Comparison of ENCODE assay signal across 32 cellular contexts in the genomic region with DNA sequence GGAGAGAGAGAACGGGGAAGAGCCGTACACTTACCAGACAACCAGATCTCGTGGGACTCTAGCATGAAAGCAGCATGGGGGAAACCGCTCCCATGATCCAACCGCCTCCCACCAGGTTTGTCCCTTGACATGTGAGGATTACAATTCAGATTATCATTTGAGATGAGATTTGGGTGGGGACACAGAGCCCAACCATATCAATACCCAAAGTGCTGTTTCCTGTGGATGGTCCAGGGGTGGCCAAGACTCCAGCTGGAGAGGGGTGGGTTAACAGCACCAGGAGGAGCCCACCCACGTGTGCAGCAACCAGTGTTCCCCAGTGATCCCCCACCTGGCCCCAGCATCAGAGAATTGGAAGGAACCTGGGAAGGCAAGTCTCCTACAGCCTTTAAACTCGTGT.
"Had no signal": no experiment of that assay in that cellular context is flagged by ENCODE, and none has a peak within 500 bp of the region (broad histone marks: within the 10 kb centered on the region; RNA-seq: fewer than 3 reads in every experiment).

No MANE protein-coding gene starts in this region.

- H3K4me1 ChIP-seq: ascending aorta, Peyer's patch, SJSA1 had no signal

- H3K4me3 Mint-ChIP-seq: activated CD4-positive, alpha-beta T cell treated with anti-CD3 and anti-CD28 coated beads, Interleukin-2, amount 10 ng/mL, durations not matched to agents 24 days and 14 days; activated CD8-positive, alpha-beta T cell treated with anti-CD3 and anti-CD28 coated beads, Interleukin-2, amount 10 ng/mL, durations not matched to agents 7 days and 5 days; activated naive CD4-positive, alpha-beta T cell treated with anti-CD3 and anti-CD28 coated beads, Interleukin-2, amount 50 U/mL, for 24 hours; activated naive CD8-positive, alpha-beta T cell treated with anti-CD3 and anti-CD28 coated beads, Interleukin-2, amount 10 ng/mL, durations not matched to agents 7 days and 5 days; activated T-cell treated with anti-CD3 and anti-CD28 coated beads, Interleukin-2, amount 50 U/mL, for 24 hours; IgD-negative memory B cell; T-helper 1 cell treated with Interleukin-12 subunit alpha and Interleukin-12 subunit beta and Interleukin-4 antibody, amounts not matched to agents 30 μg/mL and 1 μg/mL, for 36 hours; T-helper 2 cell treated with Interferon-gamma antibody and Interleukin-4, amounts not matched to agents 5 μg/mL and 100 μg/mL, for 36 hours had no signal

- H3K4me1 Mint-ChIP-seq: activated CD4-positive, alpha-beta T cell treated with anti-CD3 and anti-CD28 coated beads, Interleukin-2, amount 10 ng/mL, durations not matched to agents 24 days and 14 days; activated naive CD4-positive, alpha-beta T cell treated with anti-CD3 and anti-CD28 coated beads, Interleukin-2, amount 50 U/mL, for 24 hours had no signal

- DNase-seq: activated CD4-positive, alpha-beta T cell treated with anti-CD3 and anti-CD28 coated beads, Interleukin-2, amount 10 ng/mL, durations not matched to agents 24 days and 14 days; activated CD4-positive, alpha-beta T cell treated with anti-CD3 and anti-CD28 coated beads, Interleukin-2, amount 50 U/mL, for 48 hours; activated CD8-positive, alpha-beta T cell treated with anti-CD3 and anti-CD28 coated beads, Interleukin-2, amount 10 ng/mL, durations not matched to agents 7 days and 5 days; activated gamma-delta T cell; activated naive CD4-positive, alpha-beta T cell treated with Interleukin-2 at 50 U/mL for 16 hours; activated naive CD8-positive, alpha-beta T cell treated with anti-CD3 and anti-CD28 coated beads, Interleukin-2, amount 10 ng/mL, durations not matched to agents 7 days and 5 days; activated T-cell treated with anti-CD3 and anti-CD28 coated beads, Interleukin-2, amount 50 U/mL, for 24 hours; amygdala; Karpas-422; KBM-7; MV-4-11; NCI-H1092; NCI-H1436 treated with DMSO at 0.1 percent for 48 hours; NCI-H1694 treated with DMSO at 0.1 percent for 48 hours; NCI-H2029; NCI-H510A; NCI-H526; NCI-H748 treated with DMSO at 0.1 percent for 48 hours; NK-92 treated with Interleukin-12 subunit alpha and Interleukin-12 subunit beta, amount 100 ng/mL, for 24 hours; PC-3; Peyer's patch; RPMI8226; SHP77 treated with DMSO at 0.1 percent for 48 hours; SK-N-SH had no signal

- H3K27me3 ChIP-seq: ascending aorta, cardiac muscle cell, Peyer's patch, SJSA1 had no signal

- H3K9me3 ChIP-seq: SK-N-SH had no signal

- H3K36me3 ChIP-seq: cardiac muscle cell had no signal

- H3K27ac Mint-ChIP-seq: activated CD4-positive, alpha-beta T cell treated with anti-CD3 and anti-CD28 coated beads, Interleukin-2, amount 10 ng/mL, durations not matched to agents 24 days and 14 days; activated CD8-positive, alpha-beta T cell treated with anti-CD3 and anti-CD28 coated beads, Interleukin-2, amount 10 ng/mL, durations not matched to agents 7 days and 5 days; activated naive CD4-positive, alpha-beta T cell treated with anti-CD3 and anti-CD28 coated beads, Interleukin-2, amount 50 U/mL, for 24 hours; activated naive CD8-positive, alpha-beta T cell treated with anti-CD3 and anti-CD28 coated beads, Interleukin-2, amount 10 ng/mL, durations not matched to agents 7 days and 5 days; activated T-cell treated with anti-CD3 and anti-CD28 coated beads, Interleukin-2, amount 50 U/mL, for 24 hours; activated T-helper 2 cell treated with anti-CD3 and anti-CD28 coated beads, Interferon-gamma antibody, Interleukin-2, Interleukin-4, amounts not matched to agents 10 μg/mL and 5 μg/mL and 100 μg/mL, durations not matched to agents 14 hours and 24 hours and 36 hours; IgD-negative memory B cell; T-helper 1 cell treated with Interleukin-12 subunit alpha and Interleukin-12 subunit beta and Interleukin-4 antibody, amounts not matched to agents 30 μg/mL and 1 μg/mL, for 36 hours; T-helper 2 cell treated with Interferon-gamma antibody and Interleukin-4, amounts not matched to agents 5 μg/mL and 100 μg/mL, for 36 hours had no signal

- ATAC-seq: activated CD8-positive, alpha-beta T cell treated with anti-CD3 and anti-CD28 coated beads, Interleukin-2, amount 10 ng/mL, durations not matched to agents 7 days and 5 days; PC-3 had no signal

- H3K27ac ChIP-seq: ascending aorta, Peyer's patch, SJSA1 had no signal

- H3K9me3 Mint-ChIP-seq: activated CD4-positive, alpha-beta T cell treated with anti-CD3 and anti-CD28 coated beads, Interleukin-2, amount 10 ng/mL, durations not matched to agents 24 days and 14 days; activated naive CD4-positive, alpha-beta T cell treated with anti-CD3 and anti-CD28 coated beads, Interleukin-2, amount 50 U/mL, for 24 hours; activated naive CD8-positive, alpha-beta T cell treated with anti-CD3 and anti-CD28 coated beads, Interleukin-2, amount 10 ng/mL, durations not matched to agents 7 days and 5 days; activated T-cell treated with anti-CD3 and anti-CD28 coated beads, Interleukin-2, amount 50 U/mL, for 24 hours; activated T-helper 2 cell treated with anti-CD3 and anti-CD28 coated beads, Interferon-gamma antibody, Interleukin-2, Interleukin-4, amounts not matched to agents 10 μg/mL and 5 μg/mL and 100 μg/mL, durations not matched to agents 14 hours and 24 hours and 36 hours; IgD-negative memory B cell; T-helper 1 cell treated with Interleukin-12 subunit alpha and Interleukin-12 subunit beta and Interleukin-4 antibody, amounts not matched to agents 30 μg/mL and 1 μg/mL, for 36 hours; T-helper 2 cell treated with Interferon-gamma antibody and Interleukin-4, amounts not matched to agents 5 μg/mL and 100 μg/mL, for 36 hours had no signal

- H3K4me3 ChIP-seq: ascending aorta, cardiac muscle cell, Peyer's patch, SJSA1 had no signal

- H3K27me3 Mint-ChIP-seq: activated CD4-positive, alpha-beta T cell treated with anti-CD3 and anti-CD28 coated beads, Interleukin-2, amount 10 ng/mL, durations not matched to agents 24 days and 14 days; activated naive CD4-positive, alpha-beta T cell treated with anti-CD3 and anti-CD28 coated beads, Interleukin-2, amount 50 U/mL, for 24 hours; activated naive CD8-positive, alpha-beta T cell treated with anti-CD3 and anti-CD28 coated beads, Interleukin-2, amount 10 ng/mL, durations not matched to agents 7 days and 5 days; activated T-cell treated with anti-CD3 and anti-CD28 coated beads, Interleukin-2, amount 50 U/mL, for 24 hours; IgD-negative memory B cell had no signal
